1 cellular context compared by ENCODE assay signal in genomic region chr1:156584813-156585212, GRCh38.
A peak's percentile ranks its signal among the peaks of the same experiment; 100 is the strongest.
TF ChIP-seq lines count a peak whose summit lies in the region.

No MANE protein-coding gene starts in this region.

TF ChIP-seq in K562, 482 proteins besides CTCF, POLR2A, EP300 and RAD21:
- TF ChIP-seq SMAD1 (IDR thresholded peaks at IDR 0.05; ENCODE audit: low read depth, low read length, partially characterized antibody) (no peak), TAF1 (IDR thresholded peaks at IDR 0.05; ENCODE audit: control insufficient read depth, extremely low read depth, insufficient read depth, low read length, severe bottlenecking) (no peak), PTTG1 (tag; IDR thresholded peaks at IDR 0.05; ENCODE audit: low read depth) (no peak), CAMTA2 (CRISPR knock-in tag; conservative IDR thresholded peaks at IDR 0.05) (no peak), MTF1 (CRISPR knock-in tag; IDR thresholded peaks at IDR 0.05; ENCODE audit: borderline replicate concordance) (no peak), ZNF197 (CRISPR knock-in tag; IDR thresholded peaks at IDR 0.05; ENCODE audit: low read depth) (no peak), CBX3 (IDR thresholded peaks at IDR 0.05; ENCODE audit: borderline replicate concordance in 1 of 2, low read length in 2 of 2) (no peak), NR2F6 (CRISPR knock-in tag; IDR thresholded peaks at IDR 0.05) (no peak), BRD4 (IDR thresholded peaks at IDR 0.05) (no peak), KAT2B (IDR thresholded peaks at IDR 0.05; ENCODE audit: low read depth, low read length) (no peak), KLF6 (CRISPR knock-in tag; IDR thresholded peaks at IDR 0.05; ENCODE audit: borderline replicate concordance) (no peak), NFE2 (IDR thresholded peaks at IDR 0.05; ENCODE audit: low read depth) (no peak), MXD1 (CRISPR knock-in tag; IDR thresholded peaks at IDR 0.05; ENCODE audit: borderline replicate concordance, poor library complexity, severe bottlenecking) (no peak), HMG20A (CRISPR knock-in tag; conservative IDR thresholded peaks at IDR 0.05) (no peak), SMC3 (conservative IDR thresholded peaks at IDR 0.05; ENCODE audit: insufficient read depth, low read depth, low read length) (peak; percentile 23; the same call in 1 of the 2 replicates), ARID1B (IDR thresholded peaks at IDR 0.05) (no peak), ZNF316 (IDR thresholded peaks at IDR 0.05) (no peak), TFAP4 (CRISPR knock-in tag; IDR thresholded peaks at IDR 0.05; ENCODE audit: borderline replicate concordance) (no peak; the same call in 1 of the 2 replicates), PTBP1 (IDR thresholded peaks at IDR 0.05; ENCODE audit: low read depth, low read length) (no peak), KLF1 (tag; IDR thresholded peaks at IDR 0.05) (no peak), ZC3H8 (IDR thresholded peaks at IDR 0.05) (no peak), MXI1 (IDR thresholded peaks at IDR 0.05; ENCODE audit: low read depth, low read length) (no peak), NONO (IDR thresholded peaks at IDR 0.05; ENCODE audit: low read depth in 2 of 2, low read length in 1 of 2) (no peak), ZEB2 (IDR thresholded peaks at IDR 0.05) (peak; percentile 58; the same call in 1 of the 2 replicates), ZNF398 (CRISPR knock-in tag; IDR thresholded peaks at IDR 0.05) (no peak), MTA3 (IDR thresholded peaks at IDR 0.05; ENCODE audit: borderline replicate concordance) (no peak), ZFP1 (CRISPR knock-in tag; IDR thresholded peaks at IDR 0.05) (no peak), NBN (IDR thresholded peaks at IDR 0.05; ENCODE audit: low read depth) (no peak), HLTF (IDR thresholded peaks at IDR 0.05) (no peak), ZBTB7A (IDR thresholded peaks at IDR 0.05; ENCODE audit: borderline replicate concordance, control insufficient read depth, low read depth, low read length) (peak; percentile 67; the same call in 1 of the 2 replicates), CTCFL (IDR thresholded peaks at IDR 0.05; ENCODE audit: borderline replicate concordance, insufficient read depth, low read depth, low read length, poor library complexity, severe bottlenecking) (peak; percentile 6), KLF10 (CRISPR knock-in tag; IDR thresholded peaks at IDR 0.05) (no peak), ZNF436 (CRISPR knock-in tag; IDR thresholded peaks at IDR 0.05) (no peak), TCF15 (CRISPR knock-in tag; IDR thresholded peaks at IDR 0.05) (no peak), FUS (optimal IDR thresholded peaks at IDR 0.05; ENCODE audit: low read depth, low read length) (no peak)
